In genomic region chr1:3624194-3625136, GRCh38 we compare ENCODE assay signal across 8 cellular contexts. TPM values are rescaled to one million over a fixed set of nuclear protein-coding genes. Genes with fewer than 3 reads are reported as not detected.
DNase-seq lines count a peak whose midpoint lies in the region; ATAC-seq lines count a peak whose summit lies in the region.

Gene TPRG1L, plus strand, starts transcription at chr1:3625015. Its CDS starts 58 bp downstream, at chr1:3625073.

- peak within 1 kb of the TSS in 1 of 2 experiments; percentile 68 for H3K4ac ChIP-seq in mesenchymal stem cell (ENCODE audit: low read depth in 1 of 2, low read length in 2 of 2)

- peak within 1 kb of the TSS in 1 of 2 experiments; percentile 66 for H2BK12ac ChIP-seq in mesenchymal stem cell (ENCODE audit: low read length in 2 of 2)

- peak within 1 kb of the TSS; percentile 74 for H2AFZ ChIP-seq in mesenchymal stem cell (ENCODE audit: low read depth, low read length)

- peak within 1 kb of the TSS; percentile 96 to 97 for H3K27ac Mint-ChIP-seq in effector memory CD8-positive, alpha-beta T cell

- H3K27me3 Mint-ChIP-seq in effector memory CD8-positive, alpha-beta T cell, result no peaks in the 10 kb centered on the region

- H3K18ac ChIP-seq in mesenchymal stem cell (ENCODE audit: low read depth in 1 of 2, low read length in 2 of 2), result peak within 1 kb of the TSS; percentile 72 to 73

- no peak within 1 kb of the TSS for H2BK120ac ChIP-seq in mesenchymal stem cell (ENCODE audit: low read depth, low read length)

- peaks cover 26 to 28% of the 10 kb centered on the region in 2 experiments for H3K36me3 ChIP-seq in mesenchymal stem cell (ENCODE audit: control insufficient read depth in 1 of 2, insufficient read depth in 2 of 2, low read depth in 1 of 2, low read length in 2 of 2)

- H3K9me3 Mint-ChIP-seq in effector memory CD8-positive, alpha-beta T cell, result no peaks in the 10 kb centered on the region

- H3K27ac ChIP-seq in mesenchymal stem cell (ENCODE audit: low read length, poor library complexity, severe bottlenecking), result no peak within 1 kb of the TSS

- H3K4me3 Mint-ChIP-seq in effector memory CD8-positive, alpha-beta T cell, result peak within 1 kb of the TSS; percentile 98

- peak within 1 kb of the TSS; percentile 96 for H3K4me2 ChIP-seq in mesenchymal stem cell (ENCODE audit: low read length, poor library complexity, severe bottlenecking)

- ATAC-seq in GM21367 (IDR thresholded peaks at IDR 0.05; ENCODE audit: unreplicated experiment), result peak; percentile 83
- peak; percentile 88 for ATAC-seq in effector memory CD8-positive, alpha-beta T cell (replicated peaks)

- peaks cover 30% of the 10 kb centered on the region for H3K79me1 ChIP-seq in mesenchymal stem cell (replicated peaks; ENCODE audit: low read length, poor library complexity, severe bottlenecking)

- H3K9ac ChIP-seq in mesenchymal stem cell (ENCODE audit: low read length), result peak within 1 kb of the TSS; percentile 93

- peak within 1 kb of the TSS; percentile 73 for H2BK15ac ChIP-seq in mesenchymal stem cell (ENCODE audit: low read depth, poor library complexity, severe bottlenecking)

- H3K4me1 ChIP-seq in mesenchymal stem cell (ENCODE audit: control insufficient read depth, insufficient read depth, low read depth, low read length), result peaks cover 13% of the 10 kb centered on the region

- peak within 1 kb of the TSS; percentile 34 for H4K91ac ChIP-seq in mesenchymal stem cell (ENCODE audit: low read length)

- DNase-seq in COLO829 (ENCODE audit: low spot score) (peak; percentile 99), HT1080 (ENCODE audit: low read depth) (peak; percentile 93), NOMO-1 treated with dmso at 0.1 percent for 144 hours (lab: John Stamatoyannopoulos, UW; ENCODE audit: unreplicated experiment) (peak; percentile 95), mesenchymal stem cell (peak; percentile 96)
- peak; percentile 94 to 97 (median 97) for DNase-seq in activated CD8-positive, alpha-beta memory T cell treated with anti-CD3 and anti-CD28 coated beads for 48 hours (ENCODE audit: low read depth in 2 of 3, low spot score in 2 of 3)
- DNase-seq in effector memory CD8-positive, alpha-beta T cell, result peak; percentile 98 to 99 (median 98)
- DNase-seq in stimulated activated CD8-positive, alpha-beta memory T cell treated with anti-CD3 and anti-CD28 coated beads, Interleukin-12 subunit alpha, Interleukin-12 subunit beta, amount 100 ng/mL, for 24 hours (ENCODE audit: extremely low read depth), result peak; percentile 93

- peak within 1 kb of the TSS in 1 of 2 experiments; percentile 92 for H3K14ac ChIP-seq in mesenchymal stem cell (ENCODE audit: low read length in 2 of 2)

- H2BK5ac ChIP-seq in mesenchymal stem cell (ENCODE audit: low read depth, low read length, poor library complexity, severe bottlenecking), result no peak within 1 kb of the TSS

- peak within 1 kb of the TSS; percentile 70 for H4K8ac ChIP-seq in mesenchymal stem cell (ENCODE audit: low read length)

- H3K27me3 ChIP-seq in mesenchymal stem cell (ENCODE audit: control insufficient read depth in 1 of 2, insufficient read depth in 1 of 2, low read length in 2 of 2), result peaks cover 0 to 8% of the 10 kb centered on the region in 2 experiments

- H3K23ac ChIP-seq in mesenchymal stem cell (ENCODE audit: low read length in 2 of 2), result peak within 1 kb of the TSS in 1 of 2 experiments; percentile 79

- H3K9me3 ChIP-seq in mesenchymal stem cell (ENCODE audit: control insufficient read depth, low read length), result no peaks in the 10 kb centered on the region

- 1% methylated on average over 70 of the region's 108 CpGs for WGBS in mesenchymal stem cell

- H2AK5ac ChIP-seq in mesenchymal stem cell (ENCODE audit: low read length, severe bottlenecking), result no peak within 1 kb of the TSS

- H3K36me3 Mint-ChIP-seq in effector memory CD8-positive, alpha-beta T cell (ENCODE audit: insufficient read depth), result peaks cover 36% of the 10 kb centered on the region

- peak within 1 kb of the TSS; percentile 89 to 90 for H3K4me3 ChIP-seq in mesenchymal stem cell (ENCODE audit: insufficient read depth in 1 of 2, low read depth in 1 of 2, low read length in 2 of 2)

- H3K4me1 Mint-ChIP-seq in effector memory CD8-positive, alpha-beta T cell (ENCODE audit: low read depth in 2 of 2), result peaks cover 29 to 49% of the 10 kb centered on the region in 2 donors

RNA-seq across cellular contexts. Expression of gene TPRG1L, which starts in this region (rescaled TPM):
- total RNA-seq in HT1080 (2014; rRNA removed; shearing (Covaris generic)), result 9.4 and 14.4 TPM in 2 replicates
- polyA plus RNA-seq in HT1080 (2015; cell fraction: cytosol; rRNA removed), result 28.9 TPM in 2 replicates
- 17.3 and 19.2 TPM in 2 replicates for polyA plus RNA-seq in HT1080 (2015; cell fraction: nucleus; rRNA removed)
- 46.4 TPM for polyA plus RNA-seq in mesenchymal stem cell (2013, experiment 1 of 2)
- 47.7 TPM for polyA plus RNA-seq in mesenchymal stem cell (2013, experiment 2 of 2)
